ENCODE assay signal across 8 cellular contexts in the genomic region with DNA sequence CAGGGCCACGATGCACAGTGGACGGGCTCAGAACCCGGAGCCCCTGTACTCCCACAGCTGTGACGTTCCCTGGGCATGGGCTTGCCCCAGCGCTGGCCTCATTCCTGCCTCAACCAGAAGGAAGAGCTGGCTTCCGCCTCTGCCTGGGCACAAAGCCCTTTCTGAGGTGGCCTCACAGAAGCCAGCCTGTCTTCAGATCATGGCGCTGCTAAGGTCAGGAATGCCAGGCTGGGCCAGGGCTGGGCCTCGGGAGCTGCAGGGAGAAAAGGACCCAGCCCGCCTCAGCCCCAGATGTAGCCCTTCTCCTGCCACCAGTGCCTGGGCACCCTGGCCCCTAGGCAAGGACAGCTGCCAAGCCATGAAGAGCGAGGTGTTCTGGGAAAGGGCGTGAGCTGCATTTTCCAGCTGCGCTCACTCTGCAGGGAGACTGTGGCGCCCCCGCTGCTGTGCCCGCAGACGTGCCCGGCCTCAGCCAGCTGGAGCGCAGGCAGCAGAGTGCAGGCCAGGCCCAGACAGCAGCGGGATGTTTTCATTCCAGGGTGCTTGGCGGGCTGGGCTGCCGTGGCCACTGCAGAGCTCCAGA. TPM values are rescaled to one million over a fixed set of nuclear protein-coding genes. Genes with fewer than 3 reads are reported as not detected.
A peak's percentile ranks its signal among the peaks of the same experiment; 100 is the strongest.
DNase-seq lines count a peak whose midpoint lies in the region; ATAC-seq and TF ChIP-seq lines count a peak whose summit lies in the region.
"Not testable (repeated sequence)": the region's sequence is repeated elsewhere in the genome, so short reads cannot be mapped to it uniquely, and the experiment has no call there.

No MANE protein-coding gene starts in this region.

- peak overlapping the region in 7 of 11 experiments; percentile 11 to 75 (median 39); a peak in 9 of 22 replicates for H3K9ac ChIP-seq in BLaER1 treated with 17β-estradiol and CSF1 and Interleukin-3, amounts not matched to agents 10 nM and 100 nM
- not testable (repeated sequence) for H3K9ac ChIP-seq in mammary epithelial cell (ENCODE audit: insufficient read depth, low read length)
- H3K9ac ChIP-seq in mucosa of rectum (ENCODE audit: low read depth in 1 of 2, low read length in 2 of 2) = peak overlapping the region in 1 of 2 donors; percentile 17

- not testable (repeated sequence) for DNase-seq in RWPE1 (ENCODE audit: low spot score); mammary epithelial cell; thyroid gland
- DNase-seq in fibroblast of gingiva (ENCODE audit: low read depth) = peak; percentile 60
- DNase-seq in right cardiac atrium = peak in 2 of 3 donors; percentile 79 to 84
- DNase-seq in retina = peak; percentile 10

- TF ChIP-seq POLR2A in thyroid gland (IDR thresholded peaks at IDR 0.05) = not testable (repeated sequence)

- intact Hi-C loops in mammary epithelial cell (cut with micrococcal nuclease); right cardiac atrium (cut with DNase I); thyroid gland (cut with DNase I): not testable (repeated sequence)

- ATAC-seq in right cardiac atrium = peak; percentile 1 to 12

- not testable (repeated sequence) for H3K27me3 ChIP-seq in BLaER1 treated with 17β-estradiol and CSF1 and Interleukin-3, amounts not matched to agents 10 nM and 100 nM; mammary epithelial cell (ENCODE audit: insufficient read depth, low read length); right cardiac atrium (ENCODE audit: control insufficient read depth, insufficient read depth); mucosa of rectum (ENCODE audit: control insufficient read depth in 2 of 2, insufficient read depth in 2 of 2, low read length in 2 of 2); thyroid gland

- 9% methylated on average over 17 of the region's 21 CpGs for WGBS in mammary epithelial cell (ENCODE audit: low coverage, missing lambda C conversion rate)
- 36% methylated on average over 21 of the region's 21 CpGs for WGBS in right cardiac atrium
- 68 to 70% methylated on average over 10 to 17 of the region's 21 CpGs for WGBS in thyroid gland, 2 donors

- H2AFZ ChIP-seq in mammary epithelial cell (ENCODE audit: low read depth, low read length) = not testable (repeated sequence)

- H3K4me1 ChIP-seq in BLaER1 treated with 17β-estradiol and CSF1 and Interleukin-3, amounts not matched to agents 10 nM and 100 nM = peaks cover 57 to 81% (median 69%) of the 10 kb centered on the region in 10 experiments
- H3K4me1 ChIP-seq in mammary epithelial cell (ENCODE audit: insufficient read depth, low read length) (peaks cover 64% of the 10 kb centered on the region), right cardiac atrium (ENCODE audit: control insufficient read depth, insufficient read depth, low read length) (peaks cover 10% of the 10 kb centered on the region), mucosa of rectum (ENCODE audit: control insufficient read depth in 2 of 2, insufficient read depth in 2 of 2, low read length in 2 of 2) (peaks cover 15 to 28% of the 10 kb centered on the region in 2 donors), thyroid gland (peaks cover 21 to 57% of the 10 kb centered on the region in 2 donors)

- H3K79me2 ChIP-seq in mammary epithelial cell (ENCODE audit: insufficient read depth, low read length) = peaks cover 65% of the 10 kb centered on the region

- dilution Hi-C loops in mammary epithelial cell (cut with HindIII; ENCODE audit: low sequenced_read_pairs) = not testable (repeated sequence)

- H3K36me3 ChIP-seq in BLaER1 treated with 17β-estradiol and CSF1 and Interleukin-3, amounts not matched to agents 10 nM and 100 nM; mammary epithelial cell (ENCODE audit: insufficient read depth, low read length); mucosa of rectum (ENCODE audit: control insufficient read depth in 2 of 2, insufficient read depth in 2 of 2, low read length in 2 of 2); thyroid gland: not testable (repeated sequence)

- H4K20me1 ChIP-seq in BLaER1 treated with 17β-estradiol and CSF1 and Interleukin-3, amounts not matched to agents 10 nM and 100 nM = peaks cover 57 to 90% (median 73%) of the 10 kb centered on the region in 11 experiments; a peak in 20 of 22 replicates
- H4K20me1 ChIP-seq in mammary epithelial cell (ENCODE audit: insufficient read depth, low read length) = not testable (repeated sequence)

- TF ChIP-seq CTCF in RWPE1 (conservative IDR thresholded peaks at IDR 0.05; ENCODE audit: low read depth); mammary epithelial cell (conservative IDR thresholded peaks at IDR 0.05 in 1 of 2, IDR thresholded peaks at IDR 0.05 in 1 of 2; ENCODE audit: extremely low read depth in 1 of 2, insufficient read depth in 1 of 2, low read depth in 1 of 2, low read length in 2 of 2); thyroid gland (IDR thresholded peaks at IDR 0.05): not testable (repeated sequence)

- POLR2A ChIA-PET in RWPE1 (lab: Yijun Ruan, JAX; ENCODE audit: low non-redundant PET) = not testable (repeated sequence)

- not testable (repeated sequence) for H3K9me3 ChIP-seq in BLaER1 treated with 17β-estradiol and CSF1 and Interleukin-3, amounts not matched to agents 10 nM and 100 nM (replicated peaks in 1 of 11); mammary epithelial cell (replicated peaks; ENCODE audit: insufficient read depth, low read length); right cardiac atrium (ENCODE audit: control insufficient read depth, low read length); mucosa of rectum (ENCODE audit: control insufficient read depth in 2 of 2, low read length in 2 of 2); thyroid gland

- not testable (repeated sequence) for BruUV-seq in mammary epithelial cell (replicated peaks; lab: Mats Ljungman, UMichigan)

- not testable (repeated sequence) for H3K4me3 ChIP-seq in BLaER1 treated with 17β-estradiol and CSF1 and Interleukin-3, amounts not matched to agents 10 nM and 100 nM; mammary epithelial cell (replicated peaks in 1 of 3; ENCODE audit: insufficient read depth in 1 of 3, low read depth in 2 of 3, low read length in 3 of 3); right cardiac atrium (ENCODE audit: low read length); mucosa of rectum (ENCODE audit: low read length in 2 of 2); thyroid gland (replicated peaks in 1 of 3)

- CTCF ChIA-PET in RWPE1 (lab: Yijun Ruan, JAX) = interaction anchor here (0.5 to 0.8 kb wide), 2 partner anchors 12 to 14 kb away, joined by 4 to 7 read pairs; no protein-coding TSS in a partner anchor
- CTCF ChIA-PET in mammary epithelial cell (lab: Charles Lee; ENCODE audit: low non-redundant PET) = not testable (repeated sequence)

- peak overlapping the region; percentile 82 to 94 (median 90) for H3K4me2 ChIP-seq in BLaER1 treated with 17β-estradiol and CSF1 and Interleukin-3, amounts not matched to agents 10 nM and 100 nM
- peak overlapping the region; percentile 79 for H3K4me2 ChIP-seq in mammary epithelial cell (ENCODE audit: insufficient read depth, low read depth, low read length)

- peak overlapping the region in 5 of 11 experiments; percentile 14 to 77 (median 53); a peak in 4 of 22 replicates for H3K27ac ChIP-seq in BLaER1 treated with 17β-estradiol and CSF1 and Interleukin-3, amounts not matched to agents 10 nM and 100 nM
- H3K27ac ChIP-seq in RWPE1 = peak overlapping the region; percentile 99
- not testable (repeated sequence) for H3K27ac ChIP-seq in mammary epithelial cell (ENCODE audit: insufficient read depth, low read depth, low read length)
- peak overlapping the region; percentile 63 for H3K27ac ChIP-seq in right cardiac atrium (ENCODE audit: low read length)
- H3K27ac ChIP-seq in mucosa of rectum (ENCODE audit: low read depth in 2 of 2, low read length in 2 of 2) = peak overlapping the region; percentile 34 to 84
- peak overlapping the region in 2 of 3 donors; percentile 58 to 87 for H3K27ac ChIP-seq in thyroid gland

- in situ Hi-C loops in mammary epithelial cell (cut with MboI; ENCODE audit: low sequenced_read_pairs in 2 of 2) = not testable (repeated sequence)

RNA-seq across cellular contexts. Expression of gene PKD1, which starts 9.4 kb away (rescaled TPM):
- total RNA-seq in mammary epithelial cell = 100 to 1,000 TPM; 119 to 133 TPM
- polyA plus RNA-seq in mammary epithelial cell = 28.4 TPM
- 17.7 TPM for polyA minus RNA-seq in mammary epithelial cell
- total RNA-seq in right cardiac atrium = 100 to 1,000 TPM in 2 of 4 donors, 10 to 100 TPM in 2; 95.9 to 111 (median 99.1) TPM
- 98.4 TPM for polyA plus RNA-seq in right cardiac atrium
- 100 to 1,000 TPM in 1 of 4 donors, 10 to 100 TPM in 3; 66.9 to 153 (median 87.7) TPM for total RNA-seq in thyroid gland

RNA-seq across cellular contexts. Expression of gene RAB26, which starts 22.2 kb away (rescaled TPM):
- total RNA-seq in mammary epithelial cell = 1 to 10 TPM in 1 of 2 donors, under 1 TPM in 1; 0.33 to 1.0 TPM
- polyA plus RNA-seq in mammary epithelial cell = 0.80 TPM
- polyA minus RNA-seq in mammary epithelial cell = 0.21 TPM
- under 1 TPM in 3 of 4 donors, not detected in 1; 0.24 to 0.89 (median 0.88) TPM for total RNA-seq in right cardiac atrium
- 0.95 TPM for polyA plus RNA-seq in right cardiac atrium
- 1 to 10 TPM in 1 of 4 donors, under 1 TPM in 2, not detected in 1; 0.40 to 1.6 (median 0.89) TPM for total RNA-seq in thyroid gland

RNA-seq across cellular contexts. Expression of gene TRAF7, which starts 29.3 kb away (rescaled TPM):
- 100 to 1,000 TPM in 1 of 2 donors, 10 to 100 TPM in 1; 47.5 to 110 TPM for total RNA-seq in mammary epithelial cell
- 65.7 TPM for polyA plus RNA-seq in mammary epithelial cell
- 54.6 TPM for polyA minus RNA-seq in mammary epithelial cell
- total RNA-seq in right cardiac atrium = 10 to 100 TPM; 26.1 to 39.2 (median 33.0) TPM
- 17.7 TPM for polyA plus RNA-seq in right cardiac atrium
- 10 to 100 TPM; 27.7 to 51.9 (median 41.5) TPM for total RNA-seq in thyroid gland
